ENCODE assay signal across 8 cellular contexts in genomic region chr12:52037248-52037861, GRCh38. TPM values are rescaled to one million over a fixed set of nuclear protein-coding genes. Genes with fewer than 3 reads are reported as not detected.
DNase-seq lines count a peak whose midpoint lies in the region; ATAC-seq and TF ChIP-seq lines count a peak whose summit lies in the region.

No MANE protein-coding gene starts in this region.

- no peaks in the 10 kb centered on the region for H3K27me3 ChIP-seq in trophoblast cell (ENCODE audit: insufficient read depth, low read length)

- H2AFZ ChIP-seq in trophoblast cell (ENCODE audit: insufficient read depth, low read length, poor library complexity) = peak overlapping the region; percentile 54

- peak overlapping the region; percentile 84 for H3K18ac ChIP-seq in trophoblast cell (ENCODE audit: low read length)

- peak overlapping the region; percentile 65 for H3K14ac ChIP-seq in trophoblast cell (ENCODE audit: low read length)

- H2BK120ac ChIP-seq in trophoblast cell (ENCODE audit: insufficient read depth, low read length, poor library complexity) = peak overlapping the region; percentile 78

- ATAC-seq in HG03280 (IDR thresholded peaks at IDR 0.05; ENCODE audit: unreplicated experiment) = no peak

- WGBS in trophoblast cell (ENCODE audit: extremely low coverage, insufficient coverage, insufficient read length) = no CpG with 5 or more reads among the region's 59 CpGs

- H3K9me3 ChIP-seq in trophoblast cell (ENCODE audit: insufficient read depth, low read depth, low read length) = peaks cover 1% of the 10 kb centered on the region

- H3K27ac ChIP-seq in trophoblast cell (ENCODE audit: low read depth, low read length) = no peak overlapping the region

- peak overlapping the region; percentile 64 for H3K4ac ChIP-seq in trophoblast cell (ENCODE audit: low read depth, low read length)

- peak overlapping the region; percentile 44 for H4K12ac ChIP-seq in trophoblast cell (ENCODE audit: low read depth, low read length)

- peak overlapping the region; percentile 65 for H3K9ac ChIP-seq in trophoblast cell (ENCODE audit: low read length)

- H2BK5ac ChIP-seq in trophoblast cell (ENCODE audit: low read depth, low read length, poor library complexity) = peak overlapping the region; percentile 27

- H2BK12ac ChIP-seq in trophoblast cell (ENCODE audit: low read length) = peak overlapping the region; percentile 28

- H4K8ac ChIP-seq in trophoblast cell (ENCODE audit: low read depth, low read length) = peak overlapping the region; percentile 70

- peaks cover 16% of the 10 kb centered on the region for H3K79me1 ChIP-seq in trophoblast cell (ENCODE audit: low read length)

- peaks cover 0 to 4% of the 10 kb centered on the region in 2 experiments for H3K36me3 ChIP-seq in trophoblast cell (ENCODE audit: control insufficient read depth in 1 of 2, insufficient read depth in 2 of 2, low read length in 2 of 2)

- H4K91ac ChIP-seq in trophoblast cell (ENCODE audit: low read depth, low read length) = peak overlapping the region; percentile 90

- H3K4me1 ChIP-seq in trophoblast cell (ENCODE audit: control insufficient read depth in 1 of 2, insufficient read depth in 2 of 2, low read length in 2 of 2) = peaks cover 11 to 14% of the 10 kb centered on the region in 2 experiments

- no peak overlapping the region for H3K23ac ChIP-seq in trophoblast cell (ENCODE audit: low read length)

- peak; percentile 73 for DNase-seq in activated effector memory CD4-positive, alpha-beta T cell treated with anti-CD3 and anti-CD28 coated beads, Interleukin-2, amount 50 U/mL, for 16 hours
- DNase-seq in activated effector memory CD4-positive, alpha-beta T cell treated with Interleukin-2 at 50 U/mL for 16 hours = no peak
- DNase-seq in T1000 (lab: John Stamatoyannopoulos, UW) (peak; percentile 96), foreskin fibroblast (peak in 1 of 2 donors; percentile 58), trophoblast cell (peak; percentile 75 to 86), NCI-H1105 treated with DMSO at 0.1 percent for 48 hours (lab: John Stamatoyannopoulos, UW) (no peak), cerebellar cortex (ENCODE audit: low spot score) (no peak)

- TF ChIP-seq CTCF in foreskin fibroblast (IDR thresholded peaks at IDR 0.05; ENCODE audit: low read depth, low read length) = no peak

- H3K4me2 ChIP-seq in trophoblast cell (ENCODE audit: low read length) = peak overlapping the region; percentile 92

- no peak overlapping the region for H2AK5ac ChIP-seq in trophoblast cell (ENCODE audit: low read length)

- peaks cover 3% of the 10 kb centered on the region for H3K79me2 ChIP-seq in trophoblast cell (ENCODE audit: control insufficient read depth, insufficient read depth, low read length, poor library complexity)

- H3K4me3 ChIP-seq in foreskin fibroblast (ENCODE audit: low read depth in 1 of 2, low read length in 2 of 2) (peak overlapping the region; percentile 56 to 72), trophoblast cell (ENCODE audit: low read depth, low read length) (peak overlapping the region; percentile 75)

RNA-seq across cellular contexts. Expression of gene NR4A1, which starts 13.9 kb away (rescaled TPM):
- 65.4 and 69.2 TPM in 2 replicates for polyA plus RNA-seq in trophoblast cell (2013)

RNA-seq across cellular contexts. Expression of gene TAMALIN, which starts 30.6 kb away (rescaled TPM):
- polyA plus RNA-seq in trophoblast cell (2013) = 2.2 and 2.6 TPM in 2 replicates

RNA-seq across cellular contexts. Expression of gene ATG101, which starts 32.4 kb away (rescaled TPM):
- polyA plus RNA-seq in trophoblast cell (2013) = 42.6 and 44.2 TPM in 2 replicates

RNA-seq across cellular contexts. Expression of gene SMIM41, which starts 42.1 kb away (rescaled TPM):
- not detected in 2 replicates for polyA plus RNA-seq in trophoblast cell (2013)

Comparison
In these comparisons a context has a peak if more than half of its experiments do, and no peak if none do; other contexts are left out.
1. DNase-seq: peak in activated effector memory CD4-positive, alpha-beta T cell treated with anti-CD3 and anti-CD28 coated beads, Interleukin-2, amount 50 U/mL, for 16 hours (single experiment), T1000 (single experiment) and trophoblast cell (2 of 2); none in activated effector memory CD4-positive, alpha-beta T cell treated with Interleukin-2 at 50 U/mL for 16 hours (single experiment), NCI-H1105 treated with DMSO at 0.1 percent for 48 hours (single experiment) and cerebellar cortex (single experiment).